Comparison of ENCODE assay signal across 8 cellular contexts in the genomic region with DNA sequence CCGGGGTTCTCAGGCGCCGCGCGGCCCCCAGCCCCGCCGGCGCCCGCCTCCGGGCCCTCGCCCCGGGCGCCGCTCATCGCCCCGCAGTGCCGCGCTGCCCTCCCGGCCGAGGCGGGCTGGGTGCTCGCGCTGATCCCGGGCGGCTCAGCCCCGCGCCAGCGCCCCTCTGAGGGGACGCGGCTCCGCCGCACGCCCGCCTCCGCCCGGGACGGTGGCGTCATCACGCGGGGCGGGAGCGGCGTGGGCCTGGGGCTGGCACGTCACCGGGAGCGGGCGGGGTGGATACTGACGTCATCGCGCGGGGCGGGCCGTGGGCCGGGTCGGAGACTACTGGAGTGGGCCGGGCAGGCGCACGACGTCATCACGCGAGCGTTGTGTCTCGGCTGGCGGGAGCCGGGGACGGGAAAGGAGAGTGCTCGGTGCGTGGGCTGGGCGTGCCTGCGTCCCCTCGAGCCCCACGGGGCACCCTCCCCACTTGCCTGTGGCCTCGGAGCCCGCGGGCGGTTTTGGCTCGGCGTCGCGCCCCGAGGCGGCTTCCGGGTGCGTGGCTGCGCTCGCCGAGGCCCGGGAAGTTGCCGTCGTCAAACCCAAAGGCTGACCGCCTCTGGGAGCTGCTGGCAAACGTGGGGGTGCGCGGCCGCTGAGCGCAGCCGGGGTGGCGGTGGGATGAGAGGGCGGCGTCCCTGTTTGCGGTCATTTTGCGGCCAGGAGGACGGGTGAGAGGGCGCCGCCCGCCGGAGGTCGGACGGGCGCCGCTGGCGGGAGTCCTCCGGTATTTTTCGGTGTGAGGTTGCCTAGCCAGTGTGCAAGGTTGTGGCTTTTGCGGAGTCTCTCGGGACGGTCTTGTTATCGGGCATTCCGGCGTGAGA. TPM values are rescaled to one million over a fixed set of nuclear protein-coding genes. Genes with fewer than 3 reads are reported as not detected.
A peak's percentile ranks its signal among the peaks of the same experiment; 100 is the strongest.
DNase-seq lines count a peak whose midpoint lies in the region; ATAC-seq and TF ChIP-seq lines count a peak whose summit lies in the region.

A gene with protein sequence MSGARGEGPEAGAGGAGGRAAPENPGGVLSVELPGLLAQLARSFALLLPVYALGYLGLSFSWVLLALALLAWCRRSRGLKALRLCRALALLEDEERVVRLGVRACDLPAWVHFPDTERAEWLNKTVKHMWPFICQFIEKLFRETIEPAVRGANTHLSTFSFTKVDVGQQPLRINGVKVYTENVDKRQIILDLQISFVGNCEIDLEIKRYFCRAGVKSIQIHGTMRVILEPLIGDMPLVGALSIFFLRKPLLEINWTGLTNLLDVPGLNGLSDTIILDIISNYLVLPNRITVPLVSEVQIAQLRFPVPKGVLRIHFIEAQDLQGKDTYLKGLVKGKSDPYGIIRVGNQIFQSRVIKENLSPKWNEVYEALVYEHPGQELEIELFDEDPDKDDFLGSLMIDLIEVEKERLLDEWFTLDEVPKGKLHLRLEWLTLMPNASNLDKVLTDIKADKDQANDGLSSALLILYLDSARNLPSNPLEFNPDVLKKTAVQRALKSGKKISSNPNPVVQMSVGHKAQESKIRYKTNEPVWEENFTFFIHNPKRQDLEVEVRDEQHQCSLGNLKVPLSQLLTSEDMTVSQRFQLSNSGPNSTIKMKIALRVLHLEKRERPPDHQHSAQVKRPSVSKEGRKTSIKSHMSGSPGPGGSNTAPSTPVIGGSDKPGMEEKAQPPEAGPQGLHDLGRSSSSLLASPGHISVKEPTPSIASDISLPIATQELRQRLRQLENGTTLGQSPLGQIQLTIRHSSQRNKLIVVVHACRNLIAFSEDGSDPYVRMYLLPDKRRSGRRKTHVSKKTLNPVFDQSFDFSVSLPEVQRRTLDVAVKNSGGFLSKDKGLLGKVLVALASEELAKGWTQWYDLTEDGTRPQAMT (minus strand): TSS at position 168 of the 869 bp plus-strand sequence. CDS start 91 bp downstream, at position 77.

- H3K27ac Mint-ChIP-seq in chondrocyte (ENCODE audit: unreplicated experiment) = peak within 1 kb of the TSS; percentile 96

- ATAC-seq in GM19043 (IDR thresholded peaks at IDR 0.05; ENCODE audit: low read depth, unreplicated experiment) (peak; percentile 81), HG03378 (IDR thresholded peaks at IDR 0.05; ENCODE audit: unreplicated experiment) (peak; percentile 88)

- no peaks in the 10 kb centered on the region for H3K27me3 ChIP-seq in layer of hippocampus (ENCODE audit: control insufficient read depth, insufficient read depth, low read length)

- peak; percentile 61 for TF ChIP-seq CTCF in chondrocyte (IDR thresholded peaks at IDR 0.05)

- H3K4me1 Mint-ChIP-seq in chondrocyte (ENCODE audit: low read depth) = peaks cover 30% of the 10 kb centered on the region

- no peaks in the 10 kb centered on the region for H3K9me3 Mint-ChIP-seq in chondrocyte (ENCODE audit: low read depth)

- H3K36me3 Mint-ChIP-seq in chondrocyte (ENCODE audit: low read depth) = peaks cover 3% of the 10 kb centered on the region

- no peaks in the 10 kb centered on the region for H3K27me3 Mint-ChIP-seq in chondrocyte (ENCODE audit: low read depth)

- H3K27ac ChIP-seq in layer of hippocampus (ENCODE audit: low read depth, low read length) = peak within 1 kb of the TSS; percentile 97

- peak within 1 kb of the TSS; percentile 87 for H3K4me3 Mint-ChIP-seq in chondrocyte (ENCODE audit: unreplicated experiment)

- DNase-seq in Ammon's horn (ENCODE audit: low spot score) (peak; percentile 100), NCI-H510A (lab: John Stamatoyannopoulos, UW) (peak; percentile 66), chondrocyte (ENCODE audit: low spot score) (peak; percentile 100)
- peak; percentile 99 for DNase-seq in activated CD4-positive, alpha-beta T cell treated with anti-CD3 and anti-CD28 coated beads for 24 hours (ENCODE audit: low read depth in 2 of 2)
- DNase-seq in stimulated activated CD4-positive, alpha-beta T cell treated with anti-CD3 and anti-CD28 coated beads, Interleukin-1b, Interleukin-23, amount 100 ng/mL, for 48 hours = peak; percentile 98

RNA-seq across cellular contexts. Expression of the gene that starts here (rescaled TPM):
- 87.4 to 108 TPM (median 104 TPM) in 3 replicates for total RNA-seq in chondrocyte

Comparison
In these comparisons a context has a peak if more than half of its experiments do, and no peak if none do; other contexts are left out.
1. Peak in every context shown above with its lines: DNase-seq, ATAC-seq and H3K27ac ChIP-seq.